Comparison of ENCODE assay signal across 11 cellular contexts in genomic region chr9:36140086-36141084, GRCh38. TPM values are rescaled to one million over a fixed set of nuclear protein-coding genes. Genes with fewer than 3 reads are reported as not detected.
DNase-seq lines count a peak whose midpoint lies in the region; ATAC-seq and TF ChIP-seq lines count a peak whose summit lies in the region.
"Had no signal": no experiment of that assay in that cellular context is flagged by ENCODE, and none has a peak within 500 bp of the region (broad histone marks: within the 10 kb centered on the region; RNA-seq: fewer than 3 reads in every experiment).

No MANE protein-coding gene starts in this region.

- no peak for TF ChIP-seq CTCF in natural killer cell (IDR thresholded peaks at IDR 0.05)

- peak overlapping the region; percentile 78 for H3K27ac Mint-ChIP-seq in activated naive CD4-positive, alpha-beta T cell treated with anti-CD3 and anti-CD28 coated beads, Interleukin-2, amount 10 ng/mL, durations not matched to agents 7 days and 5 days
- peak overlapping the region; percentile 93 to 100 for H3K27ac Mint-ChIP-seq in natural killer cell

- ATAC-seq in natural killer cell: no peak
- no peak for ATAC-seq in HG02840 (IDR thresholded peaks at IDR 0.05; ENCODE audit: low FRiP score, unreplicated experiment)
- no peak for ATAC-seq in GM18520 (IDR thresholded peaks at IDR 0.05; ENCODE audit: unreplicated experiment)
- no peak for ATAC-seq in GM21723 (IDR thresholded peaks at IDR 0.05; ENCODE audit: unreplicated experiment)
- ATAC-seq in HG02973 (IDR thresholded peaks at IDR 0.05; ENCODE audit: unreplicated experiment): no peak

- H3K9me3 Mint-ChIP-seq in activated naive CD4-positive, alpha-beta T cell treated with anti-CD3 and anti-CD28 coated beads, Interleukin-2, amount 10 ng/mL, durations not matched to agents 7 days and 5 days: peaks cover 3% of the 10 kb centered on the region
- peaks cover 2% of the 10 kb centered on the region in 2 donors for H3K9me3 Mint-ChIP-seq in natural killer cell

- intact Hi-C loops in natural killer cell (cut with micrococcal nuclease): loop anchor here (10.0 kb wide), 1 partner anchor 326 kb away; the partner anchor contains the start of genes HINT2 and SPAG8

- peaks cover 91% of the 10 kb centered on the region for H3K4me1 Mint-ChIP-seq in activated naive CD4-positive, alpha-beta T cell treated with anti-CD3 and anti-CD28 coated beads, Interleukin-2, amount 10 ng/mL, durations not matched to agents 7 days and 5 days
- H3K4me1 Mint-ChIP-seq in natural killer cell: peaks cover 85 to 92% of the 10 kb centered on the region in 2 donors

- peaks cover 54% of the 10 kb centered on the region for H3K36me3 Mint-ChIP-seq in activated naive CD4-positive, alpha-beta T cell treated with anti-CD3 and anti-CD28 coated beads, Interleukin-2, amount 10 ng/mL, durations not matched to agents 7 days and 5 days
- H3K36me3 Mint-ChIP-seq in natural killer cell: no peaks in the 10 kb centered on the region

- peaks cover 34% of the 10 kb centered on the region for H3K27me3 Mint-ChIP-seq in activated naive CD4-positive, alpha-beta T cell treated with anti-CD3 and anti-CD28 coated beads, Interleukin-2, amount 10 ng/mL, durations not matched to agents 7 days and 5 days
- no peaks in the 10 kb centered on the region for H3K27me3 Mint-ChIP-seq in natural killer cell (ENCODE audit: low read depth in 2 of 2)

- DNase-seq in stimulated activated CD4-positive, alpha-beta T cell treated with anti-CD3 and anti-CD28 coated beads, Interleukin-15, amount 100 ng/mL, for 24 hours: peak; percentile 65
- DNase-seq in stimulated activated CD4-positive, alpha-beta T cell treated with anti-CD3 and anti-CD28 coated beads, Interleukin-4, amount 100 ng/mL, for 1 hour: no peak
- peak; percentile 68 for DNase-seq in activated naive CD4-positive, alpha-beta T cell treated with anti-CD3 and anti-CD28 coated beads, Interleukin-2, amount 10 ng/mL, durations not matched to agents 7 days and 5 days
- no peak for DNase-seq in natural killer cell
- DNase-seq: activated gamma-delta T cell treated with Interleukin-2 at 50 U/mL for 16 hours, SHP77 had no signal

- CTCF ChIA-PET in activated naive CD4-positive, alpha-beta T cell treated with anti-CD3 and anti-CD28 coated beads, Interleukin-2, amount 10 ng/mL, durations not matched to agents 7 days and 5 days (lab: Charles Lee): interaction anchor here (1.2 to 2.0 kb wide), 4 partner anchors 10 to 37 kb away, joined by 4 to 8 read pairs (median 6); no protein-coding TSS in a partner anchor

- peak overlapping the region; percentile 61 for H3K4me3 Mint-ChIP-seq in activated naive CD4-positive, alpha-beta T cell treated with anti-CD3 and anti-CD28 coated beads, Interleukin-2, amount 10 ng/mL, durations not matched to agents 7 days and 5 days
- H3K4me3 Mint-ChIP-seq in natural killer cell: peak overlapping the region; percentile 96

RNA-seq across cellular contexts. Expression of gene GLIPR2, which starts 3.9 kb away (rescaled TPM):
- total RNA-seq in natural killer cell: 100 to 1,000 TPM; 124 to 135 (median 125) TPM

RNA-seq across cellular contexts. Expression of gene CCIN, which starts 28.8 kb away (rescaled TPM):
- total RNA-seq in natural killer cell: 1 to 10 TPM; 2.0 to 2.8 (median 2.0) TPM
- total RNA-seq: MCF 10A had no signal

RNA-seq across cellular contexts. Expression of gene CLTA, which starts 50.3 kb away (rescaled TPM):
- 10 to 100 TPM; 49.4 to 62.0 (median 52.6) TPM for total RNA-seq in natural killer cell

Comparison
In these comparisons a context has a peak if more than half of its experiments do, and no peak if none do; other contexts are left out.
1. DNase-seq: peak in stimulated activated CD4-positive, alpha-beta T cell treated with anti-CD3 and anti-CD28 coated beads, Interleukin-15, amount 100 ng/mL, for 24 hours (single experiment) and activated naive CD4-positive, alpha-beta T cell treated with anti-CD3 and anti-CD28 coated beads, Interleukin-2, amount 10 ng/mL, durations not matched to agents 7 days and 5 days (single experiment); none in stimulated activated CD4-positive, alpha-beta T cell treated with anti-CD3 and anti-CD28 coated beads, Interleukin-4, amount 100 ng/mL, for 1 hour (single experiment) and natural killer cell (single experiment).